ENCODE assay signal across 1 cellular context in the genomic region with DNA sequence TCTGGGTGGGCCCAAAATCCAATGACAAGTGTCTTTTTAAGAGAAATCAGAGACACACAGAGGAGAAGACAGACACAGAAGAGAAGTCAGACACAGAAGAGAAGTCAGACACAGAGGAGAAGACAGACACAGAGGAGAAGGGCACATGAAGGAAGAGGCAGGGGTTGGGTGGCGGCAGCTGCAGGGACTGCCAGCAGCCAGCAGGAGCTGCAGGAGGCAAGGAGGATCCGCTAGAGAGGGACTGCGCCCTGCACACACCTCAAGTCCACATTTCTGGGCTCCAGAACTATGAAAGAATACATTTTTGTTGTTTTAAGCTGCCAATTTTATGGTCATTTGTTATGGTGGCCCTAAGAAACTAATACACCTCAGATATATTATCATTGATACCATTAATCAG.
TF ChIP-seq lines count a peak whose summit lies in the region.

No MANE protein-coding gene starts in this region.

TF ChIP-seq in H1, 55 proteins besides CTCF, POLR2A, EP300 and RAD21:
- TF ChIP-seq HDAC2 (IDR thresholded peaks at IDR 0.05; ENCODE audit: borderline replicate concordance in 1 of 2, low read depth in 2 of 2, low read length in 2 of 2) (no peak), GABPA (IDR thresholded peaks at IDR 0.05; ENCODE audit: borderline replicate concordance, insufficient read depth, low read length) (no peak), TAF7 (optimal IDR thresholded peaks at IDR 0.05; ENCODE audit: borderline replicate concordance, low read depth, low read length) (no peak), EZH2 (IDR thresholded peaks at IDR 0.05; ENCODE audit: low read depth, low read length, severe bottlenecking) (no peak), HDAC6 (IDR thresholded peaks at IDR 0.05; ENCODE audit: low read depth, low read length) (no peak), EGR1 (IDR thresholded peaks at IDR 0.05; ENCODE audit: borderline replicate concordance, low read depth, low read length) (no peak)
